ENCODE assay signal across 8 cellular contexts in genomic region chr10:72336259-72337038, GRCh38. TPM values are rescaled to one million over a fixed set of nuclear protein-coding genes. Genes with fewer than 3 reads are reported as not detected.
DNase-seq lines count a peak whose midpoint lies in the region; ATAC-seq and TF ChIP-seq lines count a peak whose summit lies in the region.

No MANE protein-coding gene starts in this region.

- TF ChIP-seq CTCF in breast epithelium (IDR thresholded peaks at IDR 0.05) (no peak), tibial nerve (IDR thresholded peaks at IDR 0.05) (no peak), smooth muscle cell (IDR thresholded peaks at IDR 0.05; ENCODE audit: borderline replicate concordance, insufficient read depth, poor library complexity, severe bottlenecking) (no peak)

- H2BK120ac ChIP-seq in mesenchymal stem cell (ENCODE audit: low read depth, low read length) = peak overlapping the region; percentile 76

- H2AFZ ChIP-seq in mesenchymal stem cell (ENCODE audit: low read depth, low read length) = no peak overlapping the region
- no peak overlapping the region for H2AFZ ChIP-seq in smooth muscle cell (ENCODE audit: low read depth)

- no peaks in the 10 kb centered on the region for H3K27me3 Mint-ChIP-seq in activated CD4-positive, alpha-beta T cell treated with anti-CD3 and anti-CD28 coated beads, Interleukin-2, amount 10 ng/mL, durations not matched to agents 24 days and 14 days

- intact Hi-C loops in activated CD4-positive, alpha-beta T cell treated with anti-CD3 and anti-CD28 coated beads, Interleukin-2, amount 10 ng/mL, durations not matched to agents 24 days and 14 days (cut with micrococcal nuclease) = loop anchor here (2.0 to 10.0 kb wide), 2 partner anchors 210 to 402 kb away; no protein-coding TSS in a partner anchor
- intact Hi-C loops in breast epithelium (cut with DNase I; ENCODE audit: low total_unique reads) = loop anchor here (10.0 kb wide), 1 partner anchor 282 kb away; no protein-coding TSS in a partner anchor

- H4K91ac ChIP-seq in mesenchymal stem cell (ENCODE audit: low read length) = peak overlapping the region; percentile 93

- peaks cover 56% of the 10 kb centered on the region for H3K4me1 Mint-ChIP-seq in activated CD4-positive, alpha-beta T cell treated with anti-CD3 and anti-CD28 coated beads, Interleukin-2, amount 10 ng/mL, durations not matched to agents 24 days and 14 days

- no peak for ATAC-seq in HG02852 (IDR thresholded peaks at IDR 0.05; ENCODE audit: unreplicated experiment)

- H4K8ac ChIP-seq in mesenchymal stem cell (ENCODE audit: low read length) = peak overlapping the region; percentile 46

- peak overlapping the region; percentile 88 for H3K27ac Mint-ChIP-seq in activated CD4-positive, alpha-beta T cell treated with anti-CD3 and anti-CD28 coated beads, Interleukin-2, amount 10 ng/mL, durations not matched to agents 24 days and 14 days

- no peaks in the 10 kb centered on the region for H3K9me3 Mint-ChIP-seq in activated CD4-positive, alpha-beta T cell treated with anti-CD3 and anti-CD28 coated beads, Interleukin-2, amount 10 ng/mL, durations not matched to agents 24 days and 14 days

- TF ChIP-seq EP300 in tibial nerve (IDR thresholded peaks at IDR 0.05) = no peak

- H3K9ac ChIP-seq in mesenchymal stem cell (ENCODE audit: low read length) (peak overlapping the region; percentile 53), smooth muscle cell (ENCODE audit: low read depth) (no peak overlapping the region)

- H2BK5ac ChIP-seq in mesenchymal stem cell (ENCODE audit: low read depth, low read length, poor library complexity, severe bottlenecking) = no peak overlapping the region

- H2BK12ac ChIP-seq in mesenchymal stem cell (ENCODE audit: low read length in 2 of 2) = peak overlapping the region; percentile 90 to 93

- peaks cover 8% of the 10 kb centered on the region for H3K79me1 ChIP-seq in mesenchymal stem cell (replicated peaks; ENCODE audit: low read length, poor library complexity, severe bottlenecking)

- H3K79me2 ChIP-seq in smooth muscle cell (ENCODE audit: low read depth) = no peaks in the 10 kb centered on the region

- peak overlapping the region; percentile 76 to 98 for H3K4ac ChIP-seq in mesenchymal stem cell (ENCODE audit: low read depth in 1 of 2, low read length in 2 of 2)

- H3K23ac ChIP-seq in mesenchymal stem cell (ENCODE audit: low read length in 2 of 2) = peak overlapping the region in 1 of 2 experiments; percentile 46

- H3K4me3 Mint-ChIP-seq in activated CD4-positive, alpha-beta T cell treated with anti-CD3 and anti-CD28 coated beads, Interleukin-2, amount 10 ng/mL, durations not matched to agents 24 days and 14 days = peak overlapping the region; percentile 71

- 91% methylated on average over 18 of the region's 18 CpGs for WGBS in mesenchymal stem cell
- WGBS in tibial nerve, 2 donors = 58 to 74% methylated on average over 18 of the region's 18 CpGs
- WGBS in smooth muscle cell (ENCODE audit: low lambda C conversion rate) = 80% methylated on average over 18 of the region's 18 CpGs

- H2BK15ac ChIP-seq in mesenchymal stem cell (ENCODE audit: low read depth, poor library complexity, severe bottlenecking) = no peak overlapping the region

- no peaks in the 10 kb centered on the region for H4K20me1 ChIP-seq in smooth muscle cell (ENCODE audit: low read depth)

- H3K18ac ChIP-seq in mesenchymal stem cell (ENCODE audit: low read depth in 1 of 2, low read length in 2 of 2) = peak overlapping the region; percentile 84 to 96

- H3F3A ChIP-seq in smooth muscle cell (ENCODE audit: low read depth) = peaks cover 6% of the 10 kb centered on the region

- TF ChIP-seq POLR2A in breast epithelium (IDR thresholded peaks at IDR 0.05) (no peak), tibial nerve (IDR thresholded peaks at IDR 0.05) (no peak)

- H3K4me2 ChIP-seq in mesenchymal stem cell (ENCODE audit: low read length, poor library complexity, severe bottlenecking) (no peak overlapping the region), smooth muscle cell (no peak overlapping the region)

- H3K27me3 ChIP-seq in breast epithelium (no peaks in the 10 kb centered on the region), mesenchymal stem cell (ENCODE audit: control insufficient read depth in 1 of 2, insufficient read depth in 1 of 2, low read length in 2 of 2) (no peaks in the 10 kb centered on the region), tibial nerve (no peaks in the 10 kb centered on the region), smooth muscle cell (ENCODE audit: low read depth) (no peaks in the 10 kb centered on the region)

- H3K4me3 ChIP-seq in breast epithelium (peak overlapping the region in 1 of 3 donors; percentile 40), mesenchymal stem cell (ENCODE audit: insufficient read depth in 1 of 2, low read depth in 1 of 2, low read length in 2 of 2) (no peak overlapping the region), tibial nerve (peak overlapping the region in 3 of 4 donors; percentile 1 to 41 (median 3)), smooth muscle cell (no peak overlapping the region)

- DNase-seq in activated CD4-positive, alpha-beta T cell treated with anti-CD3 and anti-CD28 coated beads, Interleukin-2, amount 10 ng/mL, durations not matched to agents 24 days and 14 days = no peak
- DNase-seq in activated CD4-positive, alpha-beta T cell treated with anti-CD3 and anti-CD28 coated beads for 4 hours = no peak
- peak in 1 of 2 donors; percentile 63 for DNase-seq in breast epithelium (ENCODE audit: low spot score in 2 of 2)
- no peak for DNase-seq in mesenchymal stem cell
- DNase-seq in tibial nerve (ENCODE audit: low spot score in 2 of 2) = no peak
- DNase-seq in iPS-NIHi7 (ENCODE audit: extremely low spot score) = no peak
- DNase-seq in smooth muscle cell (lab: John Stamatoyannopoulos, UW; ENCODE audit: unreplicated experiment) = no peak

- peaks cover 27 to 40% of the 10 kb centered on the region in 2 donors for H3K4me1 ChIP-seq in breast epithelium
- peaks cover 58% of the 10 kb centered on the region for H3K4me1 ChIP-seq in mesenchymal stem cell (ENCODE audit: control insufficient read depth, insufficient read depth, low read depth, low read length)
- peaks cover 4 to 81% (median 64%) of the 10 kb centered on the region in 4 donors for H3K4me1 ChIP-seq in tibial nerve
- H3K4me1 ChIP-seq in smooth muscle cell (ENCODE audit: low read depth) = peaks cover 28% of the 10 kb centered on the region

- H3K36me3 ChIP-seq in breast epithelium = no peaks in the 10 kb centered on the region
- H3K36me3 ChIP-seq in mesenchymal stem cell (ENCODE audit: control insufficient read depth in 1 of 2, insufficient read depth in 2 of 2, low read depth in 1 of 2, low read length in 2 of 2) = peaks cover 40 to 68% of the 10 kb centered on the region in 2 experiments
- H3K36me3 ChIP-seq in tibial nerve = peaks cover 0 to 41% (median 0%) of the 10 kb centered on the region in 3 donors
- H3K36me3 ChIP-seq in smooth muscle cell (ENCODE audit: low read depth) = no peaks in the 10 kb centered on the region

- H2AK5ac ChIP-seq in mesenchymal stem cell (ENCODE audit: low read length, severe bottlenecking) = peak overlapping the region; percentile 65

- H3K14ac ChIP-seq in mesenchymal stem cell (ENCODE audit: low read length in 2 of 2) = peak overlapping the region in 1 of 2 experiments; percentile 46

- H3K36me3 Mint-ChIP-seq in activated CD4-positive, alpha-beta T cell treated with anti-CD3 and anti-CD28 coated beads, Interleukin-2, amount 10 ng/mL, durations not matched to agents 24 days and 14 days (ENCODE audit: low read depth) = peaks cover 42% of the 10 kb centered on the region

- H3K27ac ChIP-seq in breast epithelium = peak overlapping the region; percentile 95 to 97
- peak overlapping the region; percentile 93 for H3K27ac ChIP-seq in mesenchymal stem cell (ENCODE audit: low read length, poor library complexity, severe bottlenecking)
- peak overlapping the region; percentile 86 to 98 (median 92) for H3K27ac ChIP-seq in tibial nerve
- H3K27ac ChIP-seq in smooth muscle cell (ENCODE audit: low read depth) = no peak overlapping the region

- H3K9me3 ChIP-seq in breast epithelium (no peaks in the 10 kb centered on the region), mesenchymal stem cell (ENCODE audit: control insufficient read depth, low read length) (no peaks in the 10 kb centered on the region), tibial nerve (no peaks in the 10 kb centered on the region), smooth muscle cell (replicated peaks; ENCODE audit: low read depth) (no peaks in the 10 kb centered on the region)

RNA-seq across cellular contexts. Expression of gene DNAJB12, which starts 18.3 kb away (rescaled TPM):
- 32.5 and 35.1 TPM in 2 replicates for total RNA-seq in activated CD4-positive, alpha-beta T cell treated with anti-CD3 and anti-CD28 coated beads, Interleukin-2, amount 10 ng/mL, durations not matched to agents 24 days and 14 days
- total RNA-seq in breast epithelium = 10 to 100 TPM; 38.4 to 48.1 (median 38.7) TPM
- polyA plus RNA-seq in mesenchymal stem cell (2013, experiment 1 of 2) = 28.6 TPM
- 27.7 TPM for polyA plus RNA-seq in mesenchymal stem cell (2013, experiment 2 of 2)
- total RNA-seq in tibial nerve = 100 to 1,000 TPM in 2 of 4 donors, 10 to 100 TPM in 2; 81.3 to 115 (median 98.9) TPM
- total RNA-seq in smooth muscle cell = 12.5 and 14.3 TPM in 2 replicates
- 24.5 and 26.7 TPM in 2 replicates for polyA plus RNA-seq in smooth muscle cell

Comparison
In these comparisons a context has a peak if more than half of its experiments do, and no peak if none do; other contexts are left out.
1. H3K4me3 ChIP-seq: peak in tibial nerve (3 of 4); none in mesenchymal stem cell (0 of 2) and smooth muscle cell (single experiment).